ENCODE assay signal across 31 cellular contexts in genomic region chr19:49951806-49952474, GRCh38. TPM values are rescaled to one million over a fixed set of nuclear protein-coding genes. Genes with fewer than 3 reads are reported as not detected.
"Had no signal": no experiment of that assay in that cellular context is flagged by ENCODE, and none has a peak within 500 bp of the region (broad histone marks: within the 10 kb centered on the region; RNA-seq: fewer than 3 reads in every experiment).

No MANE protein-coding gene starts in this region.

- H3K27me3 ChIP-seq: neutrophil had no signal

- DNase-seq: activated CD4-positive, alpha-beta T cell treated with anti-CD3 and anti-CD28 coated beads for 48 hours; activated CD4-positive, alpha-beta T cell treated with anti-CD3 and anti-CD28 coated beads, Interleukin-2, amount 50 U/mL, for 48 hours; activated CD8-positive, alpha-beta memory T cell treated with anti-CD3 and anti-CD28 coated beads for 24 hours; activated gamma-delta T cell; activated naive CD4-positive, alpha-beta T cell treated with anti-CD3 and anti-CD28 coated beads, Interleukin-2, amount 50 U/mL, for 16 hours; amygdala; effector CD8-positive, alpha-beta T cell; esophagus squamous epithelium; foreskin melanocyte; left ventricle myocardium superior; midbrain; psoas muscle; sigmoid colon; small intestine; stimulated activated CD4-positive, alpha-beta T cell treated with anti-CD3 and anti-CD28 coated beads, Interleukin-2, amount 100 ng/mL, for 24 hours; stimulated activated naive B cell treated with anti-CD40 and anti-IgM and Interleukin-4, amounts not matched to agents 10 μg/mL and 1 μg/mL and 100 μg/mL, for 72 hours; stomach; T-helper 9 cell had no signal

- H3K4me3 ChIP-seq: esophagus squamous epithelium, psoas muscle, sigmoid colon, stomach, tibial artery had no signal

- FAIRE-seq: bronchial epithelial cell, colon, islet of Langerhans, small intestine, TTC549 had no signal

- ATAC-seq: activated CD4-positive, CD25-positive, alpha-beta regulatory T cell treated with anti-CD3 and anti-CD28 coated beads, Interleukin-2, amount 50 U/mL, for 24 hours; left ventricle myocardium superior; naive thymus-derived CD8-positive, alpha-beta T cell; psoas muscle; stimulated activated naive B cell treated with anti-CD40 and anti-IgM and Interleukin-4, amounts not matched to agents 10 μg/mL and 1 μg/mL and 100 μg/mL, for 72 hours had no signal

- H3K27ac ChIP-seq: epithelial cell of prostate, esophagus squamous epithelium, neutrophil, psoas muscle, tibial artery, VCaP had no signal

- H3K36me3 ChIP-seq: esophagus squamous epithelium, neutrophil, sigmoid colon, stomach, tibial artery had no signal

- H3K9me3 ChIP-seq: esophagus squamous epithelium, neutrophil, psoas muscle, sigmoid colon, stomach, tibial artery had no signal

RNA-seq across cellular contexts. Expression of gene SIGLEC11, which starts 9.0 kb away (rescaled TPM):
- total RNA-seq: bronchial epithelial cell; dermis microvascular lymphatic vessel endothelial cell; naive thymus-derived CD8-positive, alpha-beta T cell; osteocyte; T-helper 1 cell treated with Interleukin-12 subunit alpha and Interleukin-12 subunit beta and Interleukin-4 antibody, amounts not matched to agents 30 ng/mL and 1 ng/mL, for 36 hours had no signal
- polyA plus RNA-seq: naive thymus-derived CD8-positive, alpha-beta T cell had no signal

RNA-seq across cellular contexts. Expression of gene IL4I1, which starts 55.3 kb away (rescaled TPM):
- total RNA-seq: left ventricle myocardium superior, osteocyte had no signal
